9 cellular contexts compared by ENCODE assay signal in genomic region chr12:11761869-11762567, GRCh38.
DNase-seq lines count a peak whose midpoint lies in the region; ATAC-seq and TF ChIP-seq lines count a peak whose summit lies in the region.
"Had no signal": no experiment of that assay in that cellular context is flagged by ENCODE, and none has a peak within 500 bp of the region (broad histone marks: within the 10 kb centered on the region; RNA-seq: fewer than 3 reads in every experiment).

No MANE protein-coding gene starts in this region.

- H3K4me3 ChIP-seq in OCI-LY1 (ENCODE audit: low read depth, low read length, poor library complexity, severe bottlenecking), result no peak overlapping the region

- in situ Hi-C loops in GM18951 (cut with MboI; ENCODE audit: low sequenced_read_pairs, unreplicated experiment), result no loop called here

- peak; percentile 37 for TF ChIP-seq POLR2A in GM18951 (IDR thresholded peaks at IDR 0.05; ENCODE audit: extremely low read depth, insufficient read depth, insufficient read length)

- H3K9ac ChIP-seq in OCI-LY1 (ENCODE audit: low read length), result peak overlapping the region; percentile 66

- peak overlapping the region; percentile 17 to 22 for H3K4me3 Mint-ChIP-seq in stimulated activated naive CD8-positive, alpha-beta T cell treated with anti-CD3 and anti-CD28 coated beads, Interleukin-15, amount 100 ng/mL, for 72 hours

- 0 out of 2 replicates have a peak, but pooled peaks cover 8% of the 10 kb centered on the region for H3F3A ChIP-seq in OCI-LY1 (ENCODE audit: insufficient read depth, low read length)

- H4K20me1 ChIP-seq in OCI-LY1 (ENCODE audit: insufficient read depth, low read length), result no peaks in the 10 kb centered on the region

- peaks cover 84% of the 10 kb centered on the region for H3K4me1 Mint-ChIP-seq in stimulated activated naive CD8-positive, alpha-beta T cell treated with anti-CD3 and anti-CD28 coated beads, Interleukin-15, amount 100 ng/mL, for 72 hours

- H3K27me3 Mint-ChIP-seq in stimulated activated naive CD8-positive, alpha-beta T cell treated with anti-CD3 and anti-CD28 coated beads, Interleukin-15, amount 100 ng/mL, for 72 hours, result no peaks in the 10 kb centered on the region

- H3K36me3 ChIP-seq in OCI-LY1 (ENCODE audit: insufficient read depth, low read length), result no peaks in the 10 kb centered on the region
- H3K36me3 ChIP-seq: WERI-Rb-1 had no signal

- H3K79me2 ChIP-seq in OCI-LY1 (ENCODE audit: insufficient read depth, low read length), result no peaks in the 10 kb centered on the region

- peak overlapping the region; percentile 32 for H3K4me2 ChIP-seq in OCI-LY1 (ENCODE audit: low read length)

- H3K4me1 ChIP-seq in OCI-LY1 (ENCODE audit: insufficient read depth, low read length, severe bottlenecking) (peaks cover 100% of the 10 kb centered on the region), foreskin keratinocyte (no peaks in the 10 kb centered on the region)

- no peaks in the 10 kb centered on the region for H3K27me3 ChIP-seq in OCI-LY1 (ENCODE audit: insufficient read depth, low read length)
- H3K27me3 ChIP-seq in foreskin keratinocyte, result no peaks in the 10 kb centered on the region

- H3K27ac Mint-ChIP-seq in stimulated activated naive CD8-positive, alpha-beta T cell treated with anti-CD3 and anti-CD28 coated beads, Interleukin-15, amount 100 ng/mL, for 72 hours, result no peak overlapping the region

- no peak for DNase-seq in stimulated activated naive CD8-positive, alpha-beta T cell treated with anti-CD3 and anti-CD28 coated beads, Interleukin-15, amount 100 ng/mL, for 72 hours
- DNase-seq in foreskin keratinocyte, result no peak
- no peak for DNase-seq in omental fat pad (ENCODE audit: low spot score)
- no peak for DNase-seq in amniotic stem cell (lab: John Stamatoyannopoulos, UW)
- DNase-seq: WERI-Rb-1 had no signal

- H3K9me2 ChIP-seq in OCI-LY1 (ENCODE audit: low read depth, low read length), result no peaks in the 10 kb centered on the region

- no peaks in the 10 kb centered on the region for H3K9me3 ChIP-seq in OCI-LY1 (ENCODE audit: low read length)

- peak overlapping the region; percentile 99 for H3K27ac ChIP-seq in OCI-LY1 (ENCODE audit: low read depth, low read length, poor library complexity, severe bottlenecking)
- H3K27ac ChIP-seq in foreskin keratinocyte, result no peak overlapping the region
- H3K27ac ChIP-seq: WERI-Rb-1 had no signal

- no peaks in the 10 kb centered on the region for H3K9me3 Mint-ChIP-seq in stimulated activated naive CD8-positive, alpha-beta T cell treated with anti-CD3 and anti-CD28 coated beads, Interleukin-15, amount 100 ng/mL, for 72 hours

- no peak for TF ChIP-seq CTCF in OCI-LY1 (IDR thresholded peaks at IDR 0.05; ENCODE audit: low read length)
- no peak for TF ChIP-seq CTCF in foreskin keratinocyte (conservative IDR thresholded peaks at IDR 0.05)
- TF ChIP-seq CTCF in omental fat pad (IDR thresholded peaks at IDR 0.05), result no peak

- ATAC-seq in HG02571 (IDR thresholded peaks at IDR 0.05; ENCODE audit: unreplicated experiment) (peak; percentile 46), foreskin keratinocyte (no peak), omental fat pad (ENCODE audit: low FRiP score) (no peak)
- ATAC-seq in stimulated activated naive CD8-positive, alpha-beta T cell treated with anti-CD3 and anti-CD28 coated beads, Interleukin-15, amount 100 ng/mL, for 72 hours, result no peak
- ATAC-seq: HepG2 had no signal

- no peak overlapping the region for H2AFZ ChIP-seq in OCI-LY1 (ENCODE audit: low read length)
